8 cellular contexts compared by ENCODE assay signal in genomic region chr2:127829845-127830246, GRCh38. TPM values are rescaled to one million over a fixed set of nuclear protein-coding genes. Genes with fewer than 3 reads are reported as not detected.
DNase-seq lines count a peak whose midpoint lies in the region; ATAC-seq and TF ChIP-seq lines count a peak whose summit lies in the region.

No MANE protein-coding gene starts in this region.

- ATAC-seq in GM18873 (IDR thresholded peaks at IDR 0.05; ENCODE audit: low FRiP score, unreplicated experiment) (peak; percentile 97), HG02943 (IDR thresholded peaks at IDR 0.05; ENCODE audit: low read depth, unreplicated experiment) (peak; percentile 94), heart left ventricle (no peak)

- no peak for TF ChIP-seq POLR2A in heart left ventricle (IDR thresholded peaks at IDR 0.05)

- intact Hi-C loops in heart left ventricle (cut with DNase I): loop anchor here in 3 of 10 donors (10.0 kb wide), 1 partner anchor 235 kb away; no protein-coding TSS in a partner anchor

- H3K9me3 Mint-ChIP-seq in activated naive CD8-positive, alpha-beta T cell (ENCODE audit: low read depth): no peaks in the 10 kb centered on the region

- 63 to 82% (median 77%) methylated on average over 5 of the region's 5 CpGs for WGBS in heart left ventricle, 4 donors

- H3K27ac ChIP-seq in heart left ventricle: peak overlapping the region in 1 of 12 donors; percentile 18

- DNase-seq in NT2/D1 (ENCODE audit: low read depth, low spot score): peak; percentile 77
- peak; percentile 34 to 63 (median 44) for DNase-seq in stimulated activated CD4-positive, alpha-beta T cell treated with anti-CD3 and anti-CD28 coated beads, TNF-alpha, amount 100 ng/mL, for 48 hours (ENCODE audit: low read depth in 3 of 3)
- DNase-seq in heart left ventricle: no peak
- DNase-seq in NCI-H1092 treated with DMSO at 0.1 percent for 48 hours (lab: John Stamatoyannopoulos, UW): no peak
- no peak for DNase-seq in AG08395 (ENCODE audit: low spot score)

- H3K4me3 Mint-ChIP-seq in activated naive CD8-positive, alpha-beta T cell: peak overlapping the region; percentile 56

- peaks cover 40% of the 10 kb centered on the region for H3K9me3 ChIP-seq in NT2/D1 (ENCODE audit: insufficient read depth, low read length)
- no peaks in the 10 kb centered on the region for H3K9me3 ChIP-seq in heart left ventricle

- H3K27me3 Mint-ChIP-seq in activated naive CD8-positive, alpha-beta T cell: no peaks in the 10 kb centered on the region

- H3K4me1 ChIP-seq in NT2/D1 (ENCODE audit: insufficient read depth, insufficient read length): peaks cover 3% of the 10 kb centered on the region
- H3K4me1 ChIP-seq in heart left ventricle: peaks cover 0 to 19% (median 0%) of the 10 kb centered on the region in 12 donors

- H3K4me3 ChIP-seq in NT2/D1 (ENCODE audit: insufficient read length, low read depth): no peak overlapping the region
- no peak overlapping the region for H3K4me3 ChIP-seq in heart left ventricle

- peaks cover 2% of the 10 kb centered on the region for H3K27me3 ChIP-seq in NT2/D1 (ENCODE audit: insufficient read depth, insufficient read length)
- H3K27me3 ChIP-seq in heart left ventricle: no peaks in the 10 kb centered on the region

- peak overlapping the region; percentile 5 for H3K9ac ChIP-seq in NT2/D1 (ENCODE audit: insufficient read length, low read depth)

- H3K27ac Mint-ChIP-seq in activated naive CD8-positive, alpha-beta T cell: peak overlapping the region; percentile 82

- peaks cover 5% of the 10 kb centered on the region for H3K36me3 Mint-ChIP-seq in activated naive CD8-positive, alpha-beta T cell

- H3K4me1 Mint-ChIP-seq in activated naive CD8-positive, alpha-beta T cell (ENCODE audit: low read depth): peaks cover 27% of the 10 kb centered on the region

- H3K36me3 ChIP-seq in NT2/D1 (ENCODE audit: insufficient read depth, insufficient read length, low read length) (no peaks in the 10 kb centered on the region), heart left ventricle (no peaks in the 10 kb centered on the region)

- TF ChIP-seq CTCF in heart left ventricle (IDR thresholded peaks at IDR 0.05): no peak

RNA-seq across cellular contexts. Expression of gene WDR33, which starts 18.9 kb away (rescaled TPM):
- 10 to 100 TPM; 16.4 to 49.9 (median 42.0) TPM for total RNA-seq in heart left ventricle
- 10 to 100 TPM; 15.4 to 16.2 TPM for polyA plus RNA-seq in heart left ventricle

RNA-seq across cellular contexts. Expression of gene POLR2D, which starts 28.1 kb away (rescaled TPM):
- total RNA-seq in heart left ventricle: 10 to 100 TPM; 10.9 to 24.1 (median 21.4) TPM
- 10 to 100 TPM in 1 of 2 donors, 1 to 10 TPM in 1; 8.5 to 25.5 TPM for polyA plus RNA-seq in heart left ventricle

RNA-seq across cellular contexts. Expression of gene AMMECR1L, which starts 55.9 kb away (rescaled TPM):
- total RNA-seq in heart left ventricle: 10 to 100 TPM in 7 of 9 donors, 1 to 10 TPM in 2; 9.4 to 12.7 (median 10.2) TPM
- 10 to 100 TPM in 1 of 2 donors, 1 to 10 TPM in 1; 4.0 to 12.6 TPM for polyA plus RNA-seq in heart left ventricle

Comparison
In these comparisons a context has a peak if more than half of its experiments do, and no peak if none do; other contexts are left out.
1. ATAC-seq: peak in GM18873 (single experiment) and HG02943 (single experiment); none in heart left ventricle (0 of 4).
2. DNase-seq: peak in NT2/D1 (single experiment) and stimulated activated CD4-positive, alpha-beta T cell treated with anti-CD3 and anti-CD28 coated beads, TNF-alpha, amount 100 ng/mL, for 48 hours (3 of 3); none in heart left ventricle (0 of 5), NCI-H1092 treated with DMSO at 0.1 percent for 48 hours (single experiment) and AG08395 (single experiment).